8 cellular contexts compared by ENCODE assay signal in genomic region chr19:52689804-52690394, GRCh38.
A peak's percentile ranks its signal among the peaks of the same experiment; 100 is the strongest.
DNase-seq lines count a peak whose midpoint lies in the region; ATAC-seq and FAIRE-seq lines count a peak whose summit lies in the region.

No MANE protein-coding gene starts in this region.

- ATAC-seq in HG03135 (IDR thresholded peaks at IDR 0.05; ENCODE audit: unreplicated experiment) = peak; percentile 40
- no peak for ATAC-seq in HG03378 (IDR thresholded peaks at IDR 0.05; ENCODE audit: unreplicated experiment)

- FAIRE-seq in GM19239 (lab: Jason Lieb, UNC) = peak; percentile 71

- DNase-seq in GM19239 (ENCODE audit: insufficient read length, low spot score) (peak; percentile 13), UCSD-AML1 (lab: John Stamatoyannopoulos, UW; ENCODE audit: unreplicated experiment) (peak; percentile 28), caudate nucleus (lab: John Stamatoyannopoulos, UW) (peak in 41 of 61 donors; percentile 3 to 62 (median 22)), left kidney (ENCODE audit: low read depth, low spot score) (peak; percentile 70), retina (no peak)
- DNase-seq in stimulated activated CD4-positive, alpha-beta T cell treated with anti-CD3 and anti-CD28 coated beads, Interleukin-4, amount 100 ng/mL, for 1 hour = peak; percentile 39

- peak overlapping the region; percentile 98 for H3K27ac ChIP-seq in caudate nucleus (ENCODE audit: low read depth, low read length)
